1 cellular context compared by ENCODE assay signal in genomic region chr9:124045076-124045829, GRCh38.
TF ChIP-seq lines count a peak whose summit lies in the region.

No MANE protein-coding gene starts in this region.

TF ChIP-seq in IMR-90, 13 proteins besides CTCF, POLR2A, EP300 and RAD21 (continued from another document):
- TF ChIP-seq USF2 (IDR thresholded peaks at IDR 0.05; ENCODE audit: low read depth, low read length) (no peak), CHD1 (IDR thresholded peaks at IDR 0.05; ENCODE audit: low read depth, low read length) (no peak)
